Comparison of ENCODE assay signal across 27 cellular contexts in the genomic region with DNA sequence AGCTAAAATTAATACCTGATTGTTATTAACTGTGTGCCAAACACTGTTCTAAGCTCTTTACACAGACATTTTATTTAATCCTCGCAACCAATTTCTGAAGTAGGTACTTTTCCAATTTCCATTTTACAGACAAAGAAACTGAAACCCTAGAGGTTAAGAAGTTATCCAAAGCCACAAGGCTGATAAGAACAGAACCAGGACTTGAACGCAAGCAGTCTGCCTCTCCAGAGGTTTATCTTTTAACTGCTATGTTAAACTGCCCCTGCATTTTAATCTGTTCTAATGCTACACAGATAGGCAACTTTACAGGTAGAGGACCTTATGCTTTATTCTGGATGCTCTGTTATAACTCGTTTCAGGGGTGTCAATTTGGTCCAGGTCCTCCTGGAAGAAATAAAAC.
"Had no signal": no experiment of that assay in that cellular context is flagged by ENCODE, and none has a peak within 500 bp of the region (broad histone marks: within the 10 kb centered on the region; RNA-seq: fewer than 3 reads in every experiment).

No MANE protein-coding gene starts in this region.

- DNase-seq: activated CD4-positive, alpha-beta memory T cell treated with anti-CD3 and anti-CD28 coated beads, Interleukin-2, amount 10 ng/mL, durations not matched to agents 7 days and 5 days; activated CD4-positive, alpha-beta T cell treated with anti-CD3 and anti-CD28 coated beads for 1 hour; activated CD4-positive, alpha-beta T cell treated with anti-CD3 and anti-CD28 coated beads for 4 hours; activated CD4-positive, alpha-beta T cell treated with anti-CD3 and anti-CD28 coated beads, Interleukin-2, amount 10 ng/mL, durations not matched to agents 7 days and 5 days; activated CD4-positive, alpha-beta T cell treated with anti-CD3 and anti-CD28 coated beads, Interleukin-2, amount 50 U/mL, for 4 hours; activated CD8-positive, alpha-beta memory T cell treated with anti-CD3 and anti-CD28 coated beads, Interleukin-2, amount 50 U/mL, for 48 hours; activated gamma-delta T cell; activated naive CD4-positive, alpha-beta T cell; activated naive CD4-positive, alpha-beta T cell treated with anti-CD3 and anti-CD28 coated beads, Interleukin-2, amount 10 ng/mL, durations not matched to agents 7 days and 5 days; activated naive CD8-positive, alpha-beta T cell treated with anti-CD3 and anti-CD28 coated beads, Interleukin-2, amount 10 ng/mL, durations not matched to agents 7 days and 5 days; activated T-cell treated with anti-CD3 and anti-CD28 coated beads for 4 hours; activated T-cell treated with anti-CD3 and anti-CD28 coated beads, Interleukin-2, amount 50 U/mL, for 24 hours; activated T-cell treated with anti-CD3 and anti-CD28 coated beads, Interleukin-2, amount 50 U/mL, for 72 hours; central memory CD4-positive, alpha-beta T cell; cerebellar nuclear complex; colonic mucosa; effector CD8-positive, alpha-beta T cell; foreskin fibroblast; head of caudate nucleus had no signal

- H3K27ac ChIP-seq: ascending aorta, breast epithelium, cardiac muscle cell, colonic mucosa, epithelial cell of prostate, VCaP had no signal

- ATAC-seq: activated naive CD4-positive, alpha-beta T cell treated with anti-CD3 and anti-CD28 coated beads, Interleukin-2, amount 50 U/mL, for 72 hours; activated T-cell treated with anti-CD3 and anti-CD28 coated beads, Interleukin-2, amount 50 U/mL, for 72 hours; esophagus mucosa; WTC11 had no signal
